In the genomic region with DNA sequence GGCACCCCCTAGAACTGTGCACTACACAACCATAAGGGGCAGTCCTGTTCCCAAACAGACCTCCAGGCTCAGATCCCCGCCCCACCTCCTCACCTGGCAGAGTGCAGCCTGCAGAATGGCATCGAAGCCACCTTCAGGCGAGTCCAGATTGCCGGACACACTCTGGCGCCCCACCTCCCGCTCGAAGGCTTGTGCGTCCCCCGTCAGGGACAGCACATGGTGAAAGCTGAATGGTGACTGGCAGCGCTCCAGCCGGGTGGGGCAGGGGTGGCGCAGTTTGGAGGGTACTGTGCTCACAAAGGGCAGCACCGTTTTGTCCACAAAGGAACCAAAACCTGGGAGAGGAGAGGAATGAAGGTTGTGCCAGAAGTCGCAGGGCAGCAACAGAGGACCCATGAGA, we compare ENCODE assay signal across 14 cellular contexts. TPM values are rescaled to one million over a fixed set of nuclear protein-coding genes. Genes with fewer than 3 reads are reported as not detected.
DNase-seq lines count a peak whose midpoint lies in the region; TF ChIP-seq lines count a peak whose summit lies in the region.
"Had no signal": no experiment of that assay in that cellular context is flagged by ENCODE, and none has a peak within 500 bp of the region (broad histone marks: within the 10 kb centered on the region; RNA-seq: fewer than 3 reads in every experiment).

No MANE protein-coding gene starts in this region.

- no peak overlapping the region for H2AFZ ChIP-seq in Karpas-422 (ENCODE audit: low read length)
- H2AFZ ChIP-seq in neural progenitor cell (replicated peaks) = no peak overlapping the region
- H2AFZ ChIP-seq: GM23248 had no signal

- H3K4me3 ChIP-seq in Karpas-422 (ENCODE audit: low read length) (no peak overlapping the region), sigmoid colon (no peak overlapping the region), neural progenitor cell (no peak overlapping the region), coronary artery (no peak overlapping the region)
- H3K4me3 ChIP-seq: esophagus muscularis mucosa, GM23248, SJSA1 had no signal

- intact Hi-C loops in activated T-helper 2 cell treated with anti-CD3 and anti-CD28 coated beads, Interferon-gamma antibody, Interleukin-2, Interleukin-4, amounts not matched to agents 10 μg/mL and 5 μg/mL and 100 μg/mL, durations not matched to agents 14 hours and 24 hours and 36 hours (cut with micrococcal nuclease) = no loop called here
- intact Hi-C loops in sigmoid colon (cut with DNase I) = loop anchor here (5.0 kb wide), 1 partner anchor 129 kb away; no protein-coding TSS in a partner anchor

- H3F3A ChIP-seq in neural progenitor cell (ENCODE audit: low read depth) = no peaks in the 10 kb centered on the region

- H3K36me3 ChIP-seq in Karpas-422 (ENCODE audit: insufficient read depth, low read length) = peaks cover 26% of the 10 kb centered on the region; the same call in 1 of the 2 replicates
- H3K36me3 ChIP-seq in sigmoid colon = no peaks in the 10 kb centered on the region
- H3K36me3 ChIP-seq in neural progenitor cell = no peaks in the 10 kb centered on the region
- H3K36me3 ChIP-seq: SJSA1 had no signal

- peaks cover 77% of the 10 kb centered on the region for H3K36me3 Mint-ChIP-seq in activated T-helper 2 cell treated with anti-CD3 and anti-CD28 coated beads, Interferon-gamma antibody, Interleukin-2, Interleukin-4, amounts not matched to agents 10 μg/mL and 5 μg/mL and 100 μg/mL, durations not matched to agents 14 hours and 24 hours and 36 hours (ENCODE audit: low read depth)
- peaks cover 2% of the 10 kb centered on the region for H3K36me3 Mint-ChIP-seq in neural progenitor cell

- H3K9me2 ChIP-seq in Karpas-422 (replicated peaks; ENCODE audit: insufficient read depth, low read length) = no peaks in the 10 kb centered on the region

- H3K4me2 ChIP-seq in Karpas-422 (ENCODE audit: low read depth, low read length, poor library complexity, severe bottlenecking) = no peak overlapping the region
- no peak overlapping the region for H3K4me2 ChIP-seq in neural progenitor cell

- WGBS in sigmoid colon, 2 donors = 31 to 83% methylated on average over 14 of the region's 14 CpGs

- TF ChIP-seq EP300 in sigmoid colon (IDR thresholded peaks at IDR 0.05) = no peak

- H4K20me1 ChIP-seq in Karpas-422 (ENCODE audit: insufficient read depth, low read depth, low read length) = no peaks in the 10 kb centered on the region
- no peaks in the 10 kb centered on the region for H4K20me1 ChIP-seq in neural progenitor cell (ENCODE audit: low read depth)

- no peaks in the 10 kb centered on the region for H3K27me3 Mint-ChIP-seq in activated T-helper 2 cell treated with anti-CD3 and anti-CD28 coated beads, Interferon-gamma antibody, Interleukin-2, Interleukin-4, amounts not matched to agents 10 μg/mL and 5 μg/mL and 100 μg/mL, durations not matched to agents 14 hours and 24 hours and 36 hours (ENCODE audit: low read depth)
- H3K27me3 Mint-ChIP-seq in neural progenitor cell (ENCODE audit: insufficient read depth, low read depth) = peaks cover 33% of the 10 kb centered on the region

- no peak overlapping the region for H3K4me3 Mint-ChIP-seq in activated T-helper 2 cell treated with anti-CD3 and anti-CD28 coated beads, Interferon-gamma antibody, Interleukin-2, Interleukin-4, amounts not matched to agents 10 μg/mL and 5 μg/mL and 100 μg/mL, durations not matched to agents 14 hours and 24 hours and 36 hours (ENCODE audit: low read depth)
- H3K4me3 Mint-ChIP-seq in neural progenitor cell = no peak overlapping the region

- DNase-seq in activated effector memory CD4-positive, alpha-beta T cell treated with anti-CD3 and anti-CD28 coated beads, Interleukin-2, amount 50 U/mL, for 16 hours = peak; percentile 57
- DNase-seq in activated effector memory CD4-positive, alpha-beta T cell treated with Interleukin-2 at 50 U/mL for 16 hours = no peak
- DNase-seq in Karpas-422 (peak; percentile 39), sigmoid colon (peak; percentile 63), NCI-H2029 treated with DMSO at 0.1 percent for 48 hours (lab: John Stamatoyannopoulos, UW) (no peak), neural progenitor cell (ENCODE audit: low spot score) (no peak), coronary artery (ENCODE audit: low spot score) (no peak)
- no peak for DNase-seq in activated T-helper 2 cell treated with anti-CD3 and anti-CD28 coated beads, Interferon-gamma antibody, Interleukin-2, Interleukin-4, amounts not matched to agents 10 μg/mL and 5 μg/mL and 100 μg/mL, durations not matched to agents 14 hours and 24 hours and 36 hours (ENCODE audit: low spot score)
- DNase-seq: activated CD4-positive, alpha-beta T cell treated with anti-CD3 and anti-CD28 coated beads for 1 hour; EL; NCI-H2081 had no signal

- H3K9me3 Mint-ChIP-seq in activated T-helper 2 cell treated with anti-CD3 and anti-CD28 coated beads, Interferon-gamma antibody, Interleukin-2, Interleukin-4, amounts not matched to agents 10 μg/mL and 5 μg/mL and 100 μg/mL, durations not matched to agents 14 hours and 24 hours and 36 hours = no peaks in the 10 kb centered on the region
- H3K9me3 Mint-ChIP-seq in neural progenitor cell = no peaks in the 10 kb centered on the region

- TF ChIP-seq CTCF in sigmoid colon (IDR thresholded peaks at IDR 0.05) = no peak
- TF ChIP-seq CTCF in neural progenitor cell (IDR thresholded peaks at IDR 0.05) = no peak
- no peak for TF ChIP-seq CTCF in coronary artery (IDR thresholded peaks at IDR 0.05)

- H3K27ac ChIP-seq in Karpas-422 (ENCODE audit: low read length) = no peak overlapping the region
- H3K27ac ChIP-seq in sigmoid colon = no peak overlapping the region
- H3K27ac ChIP-seq in neural progenitor cell = no peak overlapping the region
- no peak overlapping the region for H3K27ac ChIP-seq in coronary artery
- H3K27ac ChIP-seq: esophagus muscularis mucosa, GM23248, SJSA1 had no signal

- H3K79me2 ChIP-seq in Karpas-422 (ENCODE audit: low read length) (peaks cover 13% of the 10 kb centered on the region), neural progenitor cell (ENCODE audit: low read depth) (no peaks in the 10 kb centered on the region)

- peak overlapping the region; percentile 41 for H3K27ac Mint-ChIP-seq in activated T-helper 2 cell treated with anti-CD3 and anti-CD28 coated beads, Interferon-gamma antibody, Interleukin-2, Interleukin-4, amounts not matched to agents 10 μg/mL and 5 μg/mL and 100 μg/mL, durations not matched to agents 14 hours and 24 hours and 36 hours
- no peak overlapping the region for H3K27ac Mint-ChIP-seq in neural progenitor cell

- no peak for TF ChIP-seq POLR2A in sigmoid colon (IDR thresholded peaks at IDR 0.05)

- H3K9ac ChIP-seq in Karpas-422 (ENCODE audit: low read length) = no peak overlapping the region
- H3K9ac ChIP-seq in neural progenitor cell = no peak overlapping the region
- H3K9ac ChIP-seq: GM23248 had no signal

- H3K9me3 ChIP-seq in Karpas-422 (ENCODE audit: low read length) (no peaks in the 10 kb centered on the region), sigmoid colon (no peaks in the 10 kb centered on the region), neural progenitor cell (ENCODE audit: low read depth) (no peaks in the 10 kb centered on the region)
- H3K9me3 ChIP-seq: esophagus muscularis mucosa, SJSA1 had no signal

- peaks cover 32% of the 10 kb centered on the region for H3K4me1 Mint-ChIP-seq in activated T-helper 2 cell treated with anti-CD3 and anti-CD28 coated beads, Interferon-gamma antibody, Interleukin-2, Interleukin-4, amounts not matched to agents 10 μg/mL and 5 μg/mL and 100 μg/mL, durations not matched to agents 14 hours and 24 hours and 36 hours (ENCODE audit: low read depth)
- peaks cover 8% of the 10 kb centered on the region for H3K4me1 Mint-ChIP-seq in neural progenitor cell

- H3K27me3 ChIP-seq in Karpas-422 (ENCODE audit: low read length) (no peaks in the 10 kb centered on the region), sigmoid colon (no peaks in the 10 kb centered on the region), neural progenitor cell (peaks cover 82% of the 10 kb centered on the region)
- H3K27me3 ChIP-seq: esophagus muscularis mucosa, SJSA1 had no signal

- H3K4me1 ChIP-seq in Karpas-422 (ENCODE audit: low read length) = peaks cover 27% of the 10 kb centered on the region
- peaks cover 0 to 12% (median 10%) of the 10 kb centered on the region in 4 donors for H3K4me1 ChIP-seq in sigmoid colon
- H3K4me1 ChIP-seq in neural progenitor cell = no peaks in the 10 kb centered on the region
- H3K4me1 ChIP-seq: SJSA1 had no signal

RNA-seq across cellular contexts. Expression of a gene that starts 10.6 kb away (rescaled TPM):
- total RNA-seq in Karpas-422 (2014; rRNA removed; shearing (Covaris generic); ENCODE audit: low replicate concordance) = 124 and 159 TPM in 2 replicates
- total RNA-seq in activated T-helper 2 cell treated with anti-CD3 and anti-CD28 coated beads, Interferon-gamma antibody, Interleukin-2, Interleukin-4, amounts not matched to agents 10 μg/mL and 5 μg/mL and 100 μg/mL, durations not matched to agents 14 hours and 24 hours and 36 hours = 200 and 208 TPM in 2 replicates
- 1 to 10 TPM in 3 of 4 donors, under 1 TPM in 1; 0.95 to 2.9 (median 1.3) TPM for total RNA-seq in sigmoid colon
- polyA plus RNA-seq in sigmoid colon = 10 to 100 TPM in 2 of 3 donors, 1 to 10 TPM in 1; 3.6 to 19.9 (median 13.5) TPM
- 0.43 TPM in 1 of 2 replicates, not detected in the other for total RNA-seq in neural progenitor cell (ENCODE audit: low replicate concordance)

RNA-seq across cellular contexts. Expression of a gene that starts 15.8 kb away (rescaled TPM):
- total RNA-seq in Karpas-422 (2014; rRNA removed; shearing (Covaris generic); ENCODE audit: low replicate concordance) = 13.1 and 19.2 TPM in 2 replicates
- 20.2 TPM in 2 replicates for total RNA-seq in activated T-helper 2 cell treated with anti-CD3 and anti-CD28 coated beads, Interferon-gamma antibody, Interleukin-2, Interleukin-4, amounts not matched to agents 10 μg/mL and 5 μg/mL and 100 μg/mL, durations not matched to agents 14 hours and 24 hours and 36 hours
- total RNA-seq in sigmoid colon (10 to 100 TPM; 18.6 to 51.0 (median 26.0) TPM), neural progenitor cell (ENCODE audit: low replicate concordance) (26.9 and 33.0 TPM in 2 replicates)
- 10 to 100 TPM in 1 of 3 donors, 1 to 10 TPM in 2; 1.2 to 25.8 (median 1.8) TPM for polyA plus RNA-seq in sigmoid colon

RNA-seq across cellular contexts. Expression of a gene that starts 16.0 kb away (rescaled TPM):
- 24.0 and 30.6 TPM in 2 replicates for total RNA-seq in Karpas-422 (2014; rRNA removed; shearing (Covaris generic); ENCODE audit: low replicate concordance)
- total RNA-seq in activated T-helper 2 cell treated with anti-CD3 and anti-CD28 coated beads, Interferon-gamma antibody, Interleukin-2, Interleukin-4, amounts not matched to agents 10 μg/mL and 5 μg/mL and 100 μg/mL, durations not matched to agents 14 hours and 24 hours and 36 hours = 44.9 and 45.5 TPM in 2 replicates
- total RNA-seq in sigmoid colon (10 to 100 TPM; 10.3 to 16.6 (median 15.8) TPM), neural progenitor cell (ENCODE audit: low replicate concordance) (38.4 and 40.4 TPM in 2 replicates)
- polyA plus RNA-seq in sigmoid colon = 10 to 100 TPM in 1 of 3 donors, 1 to 10 TPM in 2; 2.3 to 12.0 (median 2.4) TPM

RNA-seq across cellular contexts. Expression of a gene that starts 35.5 kb away (rescaled TPM):
- 1.7 and 6.5 TPM in 2 replicates for total RNA-seq in Karpas-422 (2014; rRNA removed; shearing (Covaris generic); ENCODE audit: low replicate concordance)
- 38.5 and 40.1 TPM in 2 replicates for total RNA-seq in activated T-helper 2 cell treated with anti-CD3 and anti-CD28 coated beads, Interferon-gamma antibody, Interleukin-2, Interleukin-4, amounts not matched to agents 10 μg/mL and 5 μg/mL and 100 μg/mL, durations not matched to agents 14 hours and 24 hours and 36 hours
- total RNA-seq in sigmoid colon (10 to 100 TPM in 3 of 4 donors, 1 to 10 TPM in 1; 9.9 to 17.2 (median 15.4) TPM), neural progenitor cell (ENCODE audit: low replicate concordance) (17.0 and 30.9 TPM in 2 replicates)
- polyA plus RNA-seq in sigmoid colon = 10 to 100 TPM in 1 of 3 donors, 1 to 10 TPM in 2; 3.2 to 10.3 (median 6.0) TPM

Comparison
In these comparisons a context has a peak if more than half of its experiments do, and no peak if none do; other contexts are left out.
1. DNase-seq: peak in activated effector memory CD4-positive, alpha-beta T cell treated with anti-CD3 and anti-CD28 coated beads, Interleukin-2, amount 50 U/mL, for 16 hours (single experiment), Karpas-422 (single experiment) and sigmoid colon (single experiment); none in activated effector memory CD4-positive, alpha-beta T cell treated with Interleukin-2 at 50 U/mL for 16 hours (single experiment), activated T-helper 2 cell treated with anti-CD3 and anti-CD28 coated beads, Interferon-gamma antibody, Interleukin-2, Interleukin-4, amounts not matched to agents 10 μg/mL and 5 μg/mL and 100 μg/mL, durations not matched to agents 14 hours and 24 hours and 36 hours (single experiment), NCI-H2029 treated with DMSO at 0.1 percent for 48 hours (single experiment), neural progenitor cell (single experiment) and coronary artery (single experiment).
2. RNA of a gene that starts 10.6 kb away (total RNA-seq): 200 to 208 TPM in activated T-helper 2 cell treated with anti-CD3 and anti-CD28 coated beads, Interferon-gamma antibody, Interleukin-2, Interleukin-4, amounts not matched to agents 10 μg/mL and 5 μg/mL and 100 μg/mL, durations not matched to agents 14 hours and 24 hours and 36 hours and 124 to 159 TPM in Karpas-422; 0.95 to 2.9 TPM in sigmoid colon and 0.43 TPM in neural progenitor cell; every median in the first group is over 10 times any median in the second.